10 cellular contexts compared by ENCODE assay signal in the genomic region with DNA sequence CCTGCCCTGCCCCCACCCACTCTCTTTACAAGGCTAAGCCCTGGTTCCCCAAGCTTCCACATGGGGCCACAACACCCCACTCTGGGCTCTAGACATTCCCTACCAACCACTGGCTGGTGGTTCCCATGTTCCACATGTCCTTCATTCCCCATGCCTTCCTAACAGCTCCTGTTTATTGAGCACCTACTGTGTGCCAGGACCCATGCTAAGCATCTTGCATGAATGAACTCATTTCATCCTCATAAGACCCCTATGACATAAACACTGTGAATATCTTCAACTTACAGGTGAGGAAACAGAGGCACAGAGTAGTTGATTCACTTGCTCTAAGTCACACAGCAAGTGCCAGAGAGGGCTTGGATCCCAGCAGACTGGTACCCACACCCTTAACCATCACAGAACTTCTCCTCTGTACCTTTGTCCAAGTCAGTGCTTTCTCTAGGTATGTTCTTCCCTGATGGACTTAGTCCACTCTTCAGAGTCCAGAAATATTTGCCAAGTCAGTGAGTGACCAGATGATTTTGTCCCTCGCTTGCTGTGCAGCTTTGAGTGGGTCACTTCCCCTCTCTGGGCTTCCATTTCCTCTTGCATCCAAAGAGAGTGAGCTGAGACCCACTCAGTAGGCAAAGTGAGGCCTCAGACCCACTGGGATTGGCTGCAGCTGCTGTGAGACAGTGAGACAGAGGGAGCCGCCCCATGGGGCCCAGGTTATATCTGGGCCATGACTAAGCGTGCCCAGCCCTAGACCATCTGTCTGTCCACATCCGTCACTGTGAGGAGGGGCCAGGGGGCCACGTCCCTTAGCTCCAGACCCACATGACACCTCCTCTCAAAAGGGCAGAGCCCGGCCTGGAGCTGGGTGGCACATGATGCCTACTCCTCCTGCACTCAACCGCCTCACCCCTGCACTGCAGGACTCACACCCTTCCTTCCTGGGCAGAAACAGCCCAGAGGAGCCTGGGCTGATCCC.
DNase-seq lines count a peak whose midpoint lies in the region; ATAC-seq and TF ChIP-seq lines count a peak whose summit lies in the region.
"Had no signal": no experiment of that assay in that cellular context is flagged by ENCODE, and none has a peak within 500 bp of the region (broad histone marks: within the 10 kb centered on the region; RNA-seq: fewer than 3 reads in every experiment).

No MANE protein-coding gene starts in this region.

- no peak overlapping the region for H2AFZ ChIP-seq in osteoblast (ENCODE audit: low read length)

- peaks cover 9% of the 10 kb centered on the region for H3K27me3 ChIP-seq in osteoblast (ENCODE audit: insufficient read depth, low read length)
- H3K27me3 ChIP-seq: thyroid gland had no signal

- H3K79me2 ChIP-seq in osteoblast (ENCODE audit: insufficient read depth, low read length): no peaks in the 10 kb centered on the region

- peak; percentile 78 for DNase-seq in ELR (ENCODE audit: low read depth)
- DNase-seq in OCI-M1 (lab: John Stamatoyannopoulos, UW): peak; percentile 76
- peak; percentile 87 for DNase-seq in osteoblast (ENCODE audit: insufficient read length, low spot score, missing footprints)
- DNase-seq in coronary artery (ENCODE audit: low spot score): no peak

- no peak overlapping the region for H3K27ac ChIP-seq in osteoblast (ENCODE audit: low read depth, low read length)
- peak overlapping the region in 1 of 2 donors; percentile 31 for H3K27ac ChIP-seq in coronary artery
- H3K27ac ChIP-seq: thyroid gland had no signal

- no peak for TF ChIP-seq CTCF in osteoblast (IDR thresholded peaks at IDR 0.05; ENCODE audit: extremely low read depth, low read depth, low read length)
- no peak for TF ChIP-seq CTCF in coronary artery (IDR thresholded peaks at IDR 0.05)

- peaks cover 3% of the 10 kb centered on the region for H3K9me3 ChIP-seq in osteoblast (ENCODE audit: low read depth, low read length)
- H3K9me3 ChIP-seq: thyroid gland had no signal

- H4K20me1 ChIP-seq in osteoblast (ENCODE audit: insufficient read depth, low read length): no peaks in the 10 kb centered on the region

- H3K4me3 ChIP-seq in osteoblast (ENCODE audit: insufficient read depth, low read length) (no peak overlapping the region), coronary artery (no peak overlapping the region)
- H3K4me3 ChIP-seq: GM12878, thyroid gland had no signal

- no peaks in the 10 kb centered on the region for H3K36me3 ChIP-seq in osteoblast (ENCODE audit: insufficient read depth, low read length)
- H3K36me3 ChIP-seq: thyroid gland had no signal

- H3K4me2 ChIP-seq in osteoblast (ENCODE audit: insufficient read depth, low read length): no peak overlapping the region

- H3K4me1 ChIP-seq in osteoblast (ENCODE audit: insufficient read depth, low read length): peaks cover 3% of the 10 kb centered on the region

- peak; percentile 80 for ATAC-seq in esophagus mucosa
- ATAC-seq in HG03280 (IDR thresholded peaks at IDR 0.05; ENCODE audit: unreplicated experiment): no peak
- ATAC-seq in GM21529 (IDR thresholded peaks at IDR 0.05; ENCODE audit: unreplicated experiment): no peak
- ATAC-seq in HG03097 (IDR thresholded peaks at IDR 0.05; ENCODE audit: low FRiP score, unreplicated experiment): no peak
- ATAC-seq: GM12878 had no signal
